In genomic region chr10:119301397-119301796, GRCh38 we compare ENCODE assay signal across 8 cellular contexts.
DNase-seq lines count a peak whose midpoint lies in the region; ATAC-seq and TF ChIP-seq lines count a peak whose summit lies in the region.

No MANE protein-coding gene starts in this region.

- H3K4me1 Mint-ChIP-seq in T-helper 17 cell, result peaks cover 47% of the 10 kb centered on the region

- peak overlapping the region; percentile 80 for H3K4me3 Mint-ChIP-seq in T-helper 17 cell

- H3K9me3 ChIP-seq in T-helper 17 cell (ENCODE audit: control insufficient read depth, low read length, poor library complexity, severe bottlenecking), result no peaks in the 10 kb centered on the region
- H3K9me3 ChIP-seq in neutrophil, result no peaks in the 10 kb centered on the region
- H3K9me3 ChIP-seq in thoracic aorta, result no peaks in the 10 kb centered on the region

- peak; percentile 20 to 31 (median 28) for DNase-seq in T-helper 17 cell
- peak; percentile 55 for DNase-seq in activated gamma-delta T cell treated with anti-CD3 and anti-CD28 coated beads, Interleukin-2, amount 50 U/mL, for 16 hours (ENCODE audit: low read depth)
- DNase-seq in thoracic aorta (ENCODE audit: low spot score), result no peak
- DNase-seq in epidermal melanocyte (ENCODE audit: insufficient read length, low spot score), result no peak
- DNase-seq in NCI-H2029 treated with DMSO at 0.1 percent for 48 hours (lab: John Stamatoyannopoulos, UW), result no peak
- no peak for DNase-seq in NCI-H128 (lab: John Stamatoyannopoulos, UW; ENCODE audit: unreplicated experiment)
- DNase-seq in NOMO-1 (lab: John Stamatoyannopoulos, UW; ENCODE audit: unreplicated experiment in 2 of 2), result no peak

- H3K27me3 ChIP-seq in neutrophil (peaks cover 13% of the 10 kb centered on the region), thoracic aorta (replicated peaks; ENCODE audit: insufficient read depth) (no peaks in the 10 kb centered on the region)

- ATAC-seq in T-helper 17 cell (peak; percentile 73), thoracic aorta (ENCODE audit: insufficient number of reproducible peaks, low FRiP score, low read depth) (no peak)

- H3K4me3 ChIP-seq in neutrophil (ENCODE audit: low read depth in 1 of 2, low read length in 1 of 2) (no peak overlapping the region), thoracic aorta (no peak overlapping the region)

- H3K27ac Mint-ChIP-seq in T-helper 17 cell, result peak overlapping the region; percentile 96

- peak overlapping the region; percentile 8 for H3K27ac ChIP-seq in neutrophil
- H3K27ac ChIP-seq in thoracic aorta, result peak overlapping the region; percentile 72 to 73

- no peaks in the 10 kb centered on the region for H3K27me3 Mint-ChIP-seq in T-helper 17 cell

- no peaks in the 10 kb centered on the region for H3K36me3 Mint-ChIP-seq in T-helper 17 cell (ENCODE audit: low read depth)

- H3K4me1 ChIP-seq in neutrophil (ENCODE audit: control insufficient read depth in 1 of 2, insufficient read depth in 1 of 2, low read depth in 1 of 2, low read length in 1 of 2), result peaks cover 11 to 20% of the 10 kb centered on the region in 2 experiments
- peaks cover 36 to 89% of the 10 kb centered on the region in 2 donors for H3K4me1 ChIP-seq in thoracic aorta (ENCODE audit: control insufficient read depth in 1 of 2, low read depth in 2 of 2)

- TF ChIP-seq CTCF in neutrophil (IDR thresholded peaks at IDR 0.05) (no peak), thoracic aorta (IDR thresholded peaks at IDR 0.05) (no peak)

- H3K36me3 ChIP-seq in neutrophil, result no peaks in the 10 kb centered on the region
- H3K36me3 ChIP-seq in thoracic aorta, result no peaks in the 10 kb centered on the region

Comparison
In these comparisons a context has a peak if more than half of its experiments do, and no peak if none do; other contexts are left out.
1. DNase-seq: peak in T-helper 17 cell (3 of 3) and activated gamma-delta T cell treated with anti-CD3 and anti-CD28 coated beads, Interleukin-2, amount 50 U/mL, for 16 hours (single experiment); none in thoracic aorta (single experiment), epidermal melanocyte (single experiment), NCI-H2029 treated with DMSO at 0.1 percent for 48 hours (single experiment), NCI-H128 (single experiment) and NOMO-1 (0 of 2).